1 cellular context compared by ENCODE assay signal in the genomic region with DNA sequence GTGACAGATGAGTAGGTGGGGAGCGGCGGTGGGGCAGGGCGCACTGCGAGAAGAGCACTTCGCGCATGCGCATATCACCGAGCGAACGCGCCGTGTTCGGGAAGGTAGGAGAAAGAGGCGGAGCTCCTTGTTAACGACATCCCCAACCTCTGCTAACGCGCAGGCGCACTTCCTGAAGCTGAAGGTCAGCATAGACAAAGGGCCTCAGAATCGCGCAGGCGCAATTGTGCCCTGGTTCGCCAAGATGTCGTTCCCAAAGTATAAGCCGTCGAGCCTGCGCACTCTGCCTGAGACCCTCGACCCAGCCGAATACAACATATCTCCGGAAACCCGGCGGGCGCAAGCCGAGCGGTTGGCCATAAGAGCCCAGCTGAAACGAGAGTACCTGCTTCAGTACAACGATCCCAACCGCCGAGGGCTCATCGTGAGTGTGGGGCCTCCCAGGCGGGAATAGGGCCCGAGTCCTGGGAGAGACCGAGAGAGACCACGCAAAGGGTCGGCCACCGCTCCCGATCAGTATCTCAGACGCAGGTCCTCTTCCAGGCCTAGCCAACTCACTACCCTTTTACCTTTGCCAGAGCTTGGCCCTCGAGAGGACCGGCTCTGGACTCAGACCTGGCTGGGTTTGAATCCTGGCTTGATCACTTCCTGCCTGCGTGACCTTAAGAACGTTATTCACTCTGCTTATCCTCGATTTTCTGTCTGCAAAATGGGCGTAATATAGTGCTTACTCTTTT.
TF ChIP-seq lines count a peak whose summit lies in the region.

A gene (plus strand): TSS at position 221 of the 737 bp plus-strand sequence. CDS start 24 bp downstream, at position 245.

TF ChIP-seq in HepG2, 621 proteins besides CTCF, POLR2A, EP300 and RAD21 (continued from another document):
- TF ChIP-seq, protein P1, sequence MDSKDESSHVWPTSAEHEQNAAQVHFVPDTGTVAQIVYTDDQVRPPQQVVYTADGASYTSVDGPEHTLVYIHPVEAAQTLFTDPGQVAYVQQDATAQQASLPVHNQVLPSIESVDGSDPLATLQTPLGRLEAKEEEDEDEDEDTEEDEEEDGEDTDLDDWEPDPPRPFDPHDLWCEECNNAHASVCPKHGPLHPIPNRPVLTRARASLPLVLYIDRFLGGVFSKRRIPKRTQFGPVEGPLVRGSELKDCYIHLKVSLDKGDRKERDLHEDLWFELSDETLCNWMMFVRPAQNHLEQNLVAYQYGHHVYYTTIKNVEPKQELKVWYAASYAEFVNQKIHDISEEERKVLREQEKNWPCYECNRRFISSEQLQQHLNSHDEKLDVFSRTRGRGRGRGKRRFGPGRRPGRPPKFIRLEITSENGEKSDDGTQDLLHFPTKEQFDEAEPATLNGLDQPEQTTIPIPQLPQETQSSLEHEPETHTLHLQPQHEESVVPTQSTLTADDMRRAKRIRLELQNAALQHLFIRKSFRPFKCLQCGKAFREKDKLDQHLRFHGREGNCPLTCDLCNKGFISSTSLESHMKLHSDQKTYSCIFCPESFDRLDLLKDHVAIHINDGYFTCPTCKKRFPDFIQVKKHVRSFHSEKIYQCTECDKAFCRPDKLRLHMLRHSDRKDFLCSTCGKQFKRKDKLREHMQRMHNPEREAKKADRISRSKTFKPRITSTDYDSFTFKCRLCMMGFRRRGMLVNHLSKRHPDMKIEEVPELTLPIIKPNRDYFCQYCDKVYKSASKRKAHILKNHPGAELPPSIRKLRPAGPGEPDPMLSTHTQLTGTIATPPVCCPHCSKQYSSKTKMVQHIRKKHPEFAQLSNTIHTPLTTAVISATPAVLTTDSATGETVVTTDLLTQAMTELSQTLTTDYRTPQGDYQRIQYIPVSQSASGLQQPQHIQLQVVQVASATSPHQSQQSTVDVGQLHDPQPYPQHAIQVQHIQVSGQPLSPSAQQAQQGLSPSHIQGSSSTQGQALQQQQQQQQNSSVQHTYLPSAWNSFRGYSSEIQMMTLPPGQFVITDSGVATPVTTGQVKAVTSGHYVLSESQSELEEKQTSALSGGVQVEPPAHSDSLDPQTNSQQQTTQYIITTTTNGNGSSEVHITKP (CRISPR knock-in tag; IDR thresholded peaks at IDR 0.05; ENCODE audit: low read depth) = no peak
- TF ChIP-seq, protein P2, sequence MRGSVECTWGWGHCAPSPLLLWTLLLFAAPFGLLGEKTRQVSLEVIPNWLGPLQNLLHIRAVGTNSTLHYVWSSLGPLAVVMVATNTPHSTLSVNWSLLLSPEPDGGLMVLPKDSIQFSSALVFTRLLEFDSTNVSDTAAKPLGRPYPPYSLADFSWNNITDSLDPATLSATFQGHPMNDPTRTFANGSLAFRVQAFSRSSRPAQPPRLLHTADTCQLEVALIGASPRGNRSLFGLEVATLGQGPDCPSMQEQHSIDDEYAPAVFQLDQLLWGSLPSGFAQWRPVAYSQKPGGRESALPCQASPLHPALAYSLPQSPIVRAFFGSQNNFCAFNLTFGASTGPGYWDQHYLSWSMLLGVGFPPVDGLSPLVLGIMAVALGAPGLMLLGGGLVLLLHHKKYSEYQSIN (CRISPR knock-in tag; IDR thresholded peaks at IDR 0.05; ENCODE audit: borderline replicate concordance) = no peak
- TF ChIP-seq ATF7 (IDR thresholded peaks at IDR 0.05) (no peak), ATF7 (CRISPR knock-in tag; IDR thresholded peaks at IDR 0.05) (no peak), ZNF350 (CRISPR knock-in tag; IDR thresholded peaks at IDR 0.05; ENCODE audit: borderline replicate concordance, low read depth) (peak; percentile 86), ZNF776 (CRISPR knock-in tag; IDR thresholded peaks at IDR 0.05) (no peak), ZBTB7B (CRISPR knock-in tag; IDR thresholded peaks at IDR 0.05) (no peak)
TF ChIP-seq in HepG2: peak in this region for 186.
